ENCODE assay signal across 21 cellular contexts in genomic region chr1:183143576-183144315, GRCh38. TPM values are rescaled to one million over a fixed set of nuclear protein-coding genes. Genes with fewer than 3 reads are reported as not detected.
"Had no signal": no experiment of that assay in that cellular context is flagged by ENCODE, and none has a peak within 500 bp of the region (broad histone marks: within the 10 kb centered on the region; RNA-seq: fewer than 3 reads in every experiment).

No MANE protein-coding gene starts in this region.

- H3K9me3 ChIP-seq: breast epithelium, heart left ventricle, upper lobe of right lung had no signal

- H3K27ac ChIP-seq: neural progenitor cell, upper lobe of right lung had no signal

- H3K36me3 Mint-ChIP-seq: activated naive CD8-positive, alpha-beta T cell treated with anti-CD3 and anti-CD28 coated beads, Interleukin-2, amount 10 ng/mL, durations not matched to agents 7 days and 5 days; immature natural killer cell; T-cell had no signal

- DNase-seq: activated naive CD4-positive, alpha-beta T cell; activated naive CD8-positive, alpha-beta T cell treated with anti-CD3 and anti-CD28 coated beads, Interleukin-2, amount 10 ng/mL, durations not matched to agents 7 days and 5 days; activated T-cell treated with anti-CD3 and anti-CD28 coated beads for 4 hours; anterior cingulate cortex; cerebellar nuclear complex; effector CD8-positive, alpha-beta T cell; foreskin melanocyte; heart left ventricle; immature natural killer cell; midbrain; small intestine; stimulated activated CD4-positive, alpha-beta T cell treated with anti-CD3 and anti-CD28 coated beads, Interleukin-4, amount 100 ng/mL, for 4 hours; stimulated activated CD8-positive, alpha-beta memory T cell treated with anti-CD3 and anti-CD28 coated beads, Interleukin-4, amount 100 ng/mL, for 48 hours; stimulated activated naive CD8-positive, alpha-beta T cell treated with anti-CD3 and anti-CD28 coated beads, Interleukin-15, Interleukin-2, amounts not matched to agents 100 U/mL and 50 U/mL, for 24 hours; T-cell; T-helper 9 cell; upper lobe of right lung had no signal

- H3K36me3 ChIP-seq: breast epithelium, neural progenitor cell had no signal

- H3K4me2 ChIP-seq: neural progenitor cell had no signal

- ATAC-seq: activated CD4-positive, CD25-positive, alpha-beta regulatory T cell treated with anti-CD3 and anti-CD28 coated beads, Interleukin-2, amount 50 U/mL, for 24 hours; heart left ventricle; stimulated activated naive CD8-positive, alpha-beta T cell treated with anti-CD3 and anti-CD28 coated beads, Interleukin-15, Interleukin-2, amounts not matched to agents 100 U/mL and 50 U/mL, for 24 hours; T-cell; upper lobe of right lung had no signal

- H3K4me1 Mint-ChIP-seq: immature natural killer cell, T-cell had no signal

- H3K27ac Mint-ChIP-seq: activated naive CD8-positive, alpha-beta T cell treated with anti-CD3 and anti-CD28 coated beads, Interleukin-2, amount 10 ng/mL, durations not matched to agents 7 days and 5 days; immature natural killer cell; neural progenitor cell; T-cell had no signal

- H3K27me3 ChIP-seq: breast epithelium, heart left ventricle, neural progenitor cell, upper lobe of right lung had no signal

- H3K4me3 Mint-ChIP-seq: activated naive CD8-positive, alpha-beta T cell treated with anti-CD3 and anti-CD28 coated beads, Interleukin-2, amount 10 ng/mL, durations not matched to agents 7 days and 5 days; immature natural killer cell; neural progenitor cell; T-cell had no signal

- H3K4me3 ChIP-seq: breast epithelium, heart left ventricle, lung, neural progenitor cell, upper lobe of right lung had no signal

- H3K9ac ChIP-seq: neural progenitor cell had no signal

- H3K4me1 ChIP-seq: neural progenitor cell had no signal

- H3K9me3 Mint-ChIP-seq: activated naive CD8-positive, alpha-beta T cell treated with anti-CD3 and anti-CD28 coated beads, Interleukin-2, amount 10 ng/mL, durations not matched to agents 7 days and 5 days; neural progenitor cell; T-cell had no signal

RNA-seq across cellular contexts. Expression of gene LAMC2, which starts 42.3 kb away (rescaled TPM):
- total RNA-seq: activated naive CD8-positive, alpha-beta T cell treated with anti-CD3 and anti-CD28 coated beads, Interleukin-2, amount 10 ng/mL, durations not matched to agents 7 days and 5 days had no signal
- polyA plus RNA-seq: immature natural killer cell had no signal
